In the genomic region with DNA sequence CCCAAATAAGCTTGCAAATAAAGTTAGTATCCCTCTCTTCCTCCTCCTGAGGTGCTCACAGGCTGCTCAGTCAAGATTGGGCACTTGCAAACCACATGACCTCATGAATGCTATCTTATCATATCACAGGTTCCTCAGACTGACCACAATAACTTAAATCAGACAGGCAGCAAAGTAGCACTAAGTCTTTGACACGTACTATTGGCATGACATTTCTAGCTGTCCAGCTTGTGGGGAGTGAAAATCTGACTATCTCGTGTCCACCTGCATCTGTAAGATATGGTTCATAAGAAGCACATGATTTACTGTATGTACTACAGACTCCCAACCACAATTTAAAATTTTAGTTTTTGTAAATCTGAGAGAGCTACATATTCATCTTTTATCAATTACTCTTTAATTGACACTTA, we compare ENCODE assay signal across 22 cellular contexts. TPM values are rescaled to one million over a fixed set of nuclear protein-coding genes. Genes with fewer than 3 reads are reported as not detected.
A peak's percentile ranks its signal among the peaks of the same experiment; 100 is the strongest.
DNase-seq lines count a peak whose midpoint lies in the region; ATAC-seq and TF ChIP-seq lines count a peak whose summit lies in the region.
"Had no signal": no experiment of that assay in that cellular context is flagged by ENCODE, and none has a peak within 500 bp of the region (broad histone marks: within the 10 kb centered on the region; RNA-seq: fewer than 3 reads in every experiment).

No MANE protein-coding gene starts in this region.

- TF ChIP-seq CTCF in DND-41 (IDR thresholded peaks at IDR 0.05; ENCODE audit: borderline replicate concordance, extremely low read depth, low read length, poor library complexity, severe bottlenecking): no peak
- TF ChIP-seq CTCF in fibroblast of villous mesenchyme (IDR thresholded peaks at IDR 0.05; ENCODE audit: insufficient read depth, low read depth, low read length): no peak
- no peak for TF ChIP-seq CTCF in prostate gland (IDR thresholded peaks at IDR 0.05)

- ATAC-seq in DND-41 (ENCODE audit: insufficient read depth, low read depth) (peak; percentile 47; the same call in 2 of the 3 replicates), HG03565 (IDR thresholded peaks at IDR 0.05; ENCODE audit: unreplicated experiment) (no peak), GM18519 (IDR thresholded peaks at IDR 0.05; ENCODE audit: low FRiP score, unreplicated experiment) (no peak)
- ATAC-seq in activated CD8-positive, alpha-beta T cell treated with anti-CD3 and anti-CD28 coated beads, Interleukin-2, amount 10 ng/mL, durations not matched to agents 7 days and 5 days: peak; percentile 53

- no peak for TF ChIP-seq POLR2A in prostate gland (IDR thresholded peaks at IDR 0.05)

- CTCF ChIA-PET in activated CD8-positive, alpha-beta T cell treated with anti-CD3 and anti-CD28 coated beads, Interleukin-2, amount 10 ng/mL, durations not matched to agents 7 days and 5 days (lab: Charles Lee): interaction anchor here (1.0 to 3.9 kb wide), 2 partner anchors 10 to 59 kb away, joined by 5 to 15 read pairs; no protein-coding TSS in a partner anchor

- WGBS in prostate gland: 93% methylated on average over 2 of the region's 2 CpGs

- POLR2A ChIA-PET in activated CD8-positive, alpha-beta T cell treated with anti-CD3 and anti-CD28 coated beads, Interleukin-2, amount 10 ng/mL, durations not matched to agents 7 days and 5 days (lab: Charles Lee): interaction anchor here (0.9 to 1.4 kb wide), 2 partner anchors 26 to 58 kb away, joined by 3 to 5 read pairs; a partner anchor contains a TSS

- H3K4me1 ChIP-seq in DND-41 (ENCODE audit: insufficient read depth, low read length) (no peaks in the 10 kb centered on the region), prostate gland (replicated peaks) (no peaks in the 10 kb centered on the region)
- H3K4me1 ChIP-seq: suprapubic skin, vagina had no signal

- DNase-seq in DND-41 (no peak), KBM-7 (peak; percentile 85), fibroblast of villous mesenchyme (ENCODE audit: low read depth) (peak; percentile 22), prostate gland (ENCODE audit: low spot score) (no peak), ecto neural progenitor cell (ENCODE audit: low spot score) (no peak)
- DNase-seq in activated CD8-positive, alpha-beta T cell treated with anti-CD3 and anti-CD28 coated beads, Interleukin-2, amount 10 ng/mL, durations not matched to agents 7 days and 5 days: no peak
- DNase-seq: activated CD4-positive, alpha-beta T cell treated with anti-CD3 and anti-CD28 coated beads, Interleukin-2, amount 50 U/mL, for 4 hours; CD8-positive, alpha-beta memory T cell; endodermal cell; kidney; mammary epithelial cell; naive B cell; NCI-H1436 treated with DMSO at 0.1 percent for 48 hours; posterior cingulate gyrus; stimulated activated CD4-positive, alpha-beta T cell treated with anti-CD3 and anti-CD28 coated beads, Interleukin-4, amount 100 ng/mL, for 4 hours; T1000 had no signal

- H3K4me2 ChIP-seq in DND-41 (ENCODE audit: insufficient read depth, low read length): no peak overlapping the region
- H3K4me2 ChIP-seq: hepatocyte had no signal

- no peaks in the 10 kb centered on the region for H4K20me1 ChIP-seq in DND-41 (ENCODE audit: insufficient read depth, low read length)

- H3K4me3 ChIP-seq in DND-41 (ENCODE audit: low read depth in 1 of 2, low read length in 2 of 2) (no peak overlapping the region), fibroblast of villous mesenchyme (ENCODE audit: low read depth, low read length) (no peak overlapping the region), prostate gland (no peak overlapping the region)
- H3K4me3 ChIP-seq: hepatocyte, suprapubic skin, vagina had no signal

- H3K9ac ChIP-seq in DND-41 (ENCODE audit: low read depth, low read length): no peak overlapping the region

- H3K9me3 ChIP-seq in DND-41 (ENCODE audit: insufficient read depth, low read length, severe bottlenecking) (no peaks in the 10 kb centered on the region), prostate gland (no peaks in the 10 kb centered on the region)
- H3K9me3 ChIP-seq: suprapubic skin, vagina had no signal

- no peaks in the 10 kb centered on the region for H3K27me3 Mint-ChIP-seq in activated CD8-positive, alpha-beta T cell treated with anti-CD3 and anti-CD28 coated beads, Interleukin-2, amount 10 ng/mL, durations not matched to agents 7 days and 5 days (ENCODE audit: low read depth)
- H3K27me3 Mint-ChIP-seq: naive B cell had no signal

- intact Hi-C loops in prostate gland (cut with DNase I): no loop called here

- peaks cover 34% of the 10 kb centered on the region for H3K4me1 Mint-ChIP-seq in activated CD8-positive, alpha-beta T cell treated with anti-CD3 and anti-CD28 coated beads, Interleukin-2, amount 10 ng/mL, durations not matched to agents 7 days and 5 days (ENCODE audit: low read depth)

- H3K27ac Mint-ChIP-seq in activated CD8-positive, alpha-beta T cell treated with anti-CD3 and anti-CD28 coated beads, Interleukin-2, amount 10 ng/mL, durations not matched to agents 7 days and 5 days: no peak overlapping the region
- H3K27ac Mint-ChIP-seq: CD8-positive, alpha-beta memory T cell; endodermal cell had no signal

- in situ Hi-C loops in KBM-7 (cut with MboI; ENCODE audit: low pct_unique_long_range_greater_than_20kb, low sequenced_read_pairs): no loop called here

- no peak overlapping the region for H3K4me3 Mint-ChIP-seq in activated CD8-positive, alpha-beta T cell treated with anti-CD3 and anti-CD28 coated beads, Interleukin-2, amount 10 ng/mL, durations not matched to agents 7 days and 5 days
- H3K4me3 Mint-ChIP-seq: CD8-positive, alpha-beta memory T cell; endodermal cell; naive B cell had no signal

- no peaks in the 10 kb centered on the region for H3K9me3 Mint-ChIP-seq in activated CD8-positive, alpha-beta T cell treated with anti-CD3 and anti-CD28 coated beads, Interleukin-2, amount 10 ng/mL, durations not matched to agents 7 days and 5 days (ENCODE audit: insufficient read depth)

- H3K79me2 ChIP-seq in DND-41 (ENCODE audit: insufficient read depth, low read length): no peaks in the 10 kb centered on the region
- H3K79me2 ChIP-seq: hepatocyte had no signal

- H3K27ac ChIP-seq in DND-41 (ENCODE audit: low read length): no peak overlapping the region
- H3K27ac ChIP-seq in prostate gland: no peak overlapping the region
- H3K27ac ChIP-seq: hepatocyte, suprapubic skin, vagina had no signal

- peaks cover 17% of the 10 kb centered on the region for H3K36me3 Mint-ChIP-seq in activated CD8-positive, alpha-beta T cell treated with anti-CD3 and anti-CD28 coated beads, Interleukin-2, amount 10 ng/mL, durations not matched to agents 7 days and 5 days (ENCODE audit: low read depth)
- H3K36me3 Mint-ChIP-seq: CD8-positive, alpha-beta memory T cell had no signal

- H3K36me3 ChIP-seq in DND-41 (ENCODE audit: insufficient read depth, low read length) (no peaks in the 10 kb centered on the region), prostate gland (no peaks in the 10 kb centered on the region)
- H3K36me3 ChIP-seq: suprapubic skin, vagina had no signal

- H2AFZ ChIP-seq in DND-41 (ENCODE audit: low read depth, low read length): no peak overlapping the region
- H2AFZ ChIP-seq: hepatocyte had no signal

- H3K27me3 ChIP-seq in DND-41 (ENCODE audit: insufficient read depth, low read length, poor library complexity) (no peaks in the 10 kb centered on the region), prostate gland (replicated peaks; ENCODE audit: insufficient read depth) (no peaks in the 10 kb centered on the region)
- H3K27me3 ChIP-seq: hepatocyte, suprapubic skin, vagina had no signal

RNA-seq across cellular contexts. Expression of a gene that starts 58.0 kb away (rescaled TPM):
- 10 to 100 TPM; 47.6 to 48.3 TPM for total RNA-seq in activated CD8-positive, alpha-beta T cell treated with anti-CD3 and anti-CD28 coated beads, Interleukin-2, amount 10 ng/mL, durations not matched to agents 7 days and 5 days
- total RNA-seq in fibroblast of villous mesenchyme: under 0.01 TPM in 2 replicates
- total RNA-seq in prostate gland: 1 to 10 TPM in 1 of 2 donors, under 1 TPM in 1; 0.32 to 2.1 TPM
- total RNA-seq: cerebellum had no signal

Comparison
In these comparisons a context has a peak if more than half of its experiments do, and no peak if none do; other contexts are left out.
1. ATAC-seq: peak in DND-41 (single experiment) and activated CD8-positive, alpha-beta T cell treated with anti-CD3 and anti-CD28 coated beads, Interleukin-2, amount 10 ng/mL, durations not matched to agents 7 days and 5 days (single experiment); none in HG03565 (single experiment) and GM18519 (single experiment).
2. DNase-seq: peak in KBM-7 (single experiment) and fibroblast of villous mesenchyme (single experiment); none in DND-41 (single experiment), activated CD8-positive, alpha-beta T cell treated with anti-CD3 and anti-CD28 coated beads, Interleukin-2, amount 10 ng/mL, durations not matched to agents 7 days and 5 days (single experiment), prostate gland (single experiment) and ecto neural progenitor cell (single experiment).
3. RNA of a gene that starts 58.0 kb away (total RNA-seq): 47.6 to 48.3 TPM in activated CD8-positive, alpha-beta T cell treated with anti-CD3 and anti-CD28 coated beads, Interleukin-2, amount 10 ng/mL, durations not matched to agents 7 days and 5 days; 0.32 to 2.1 TPM in prostate gland and under 0.01 TPM in fibroblast of villous mesenchyme; every median in the first group is over 10 times any median in the second.